In the genomic region with DNA sequence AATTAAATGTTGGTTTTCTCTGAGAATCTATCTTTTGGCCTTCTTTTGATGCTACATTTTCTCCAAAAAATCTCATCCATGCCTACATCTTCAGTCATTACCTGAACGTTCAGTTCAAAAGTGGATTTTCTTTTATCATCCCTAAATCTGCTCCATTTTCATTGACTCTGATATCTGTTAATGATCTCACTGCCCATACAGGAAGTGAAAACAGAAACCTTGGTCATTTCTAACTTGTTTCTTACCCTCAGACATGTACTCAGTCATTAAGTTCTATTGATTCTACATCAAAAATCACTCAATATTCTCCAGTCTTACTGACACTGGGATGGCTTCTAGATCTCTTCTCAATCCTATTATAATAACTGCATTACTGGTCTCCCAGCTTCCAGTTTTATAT, we compare ENCODE assay signal across 10 cellular contexts. TPM values are rescaled to one million over a fixed set of nuclear protein-coding genes. Genes with fewer than 3 reads are reported as not detected.
DNase-seq lines count a peak whose midpoint lies in the region; ATAC-seq and TF ChIP-seq lines count a peak whose summit lies in the region.
"Had no signal": no experiment of that assay in that cellular context is flagged by ENCODE, and none has a peak within 500 bp of the region (broad histone marks: within the 10 kb centered on the region; RNA-seq: fewer than 3 reads in every experiment).

No MANE protein-coding gene starts in this region.

- H3K9me3 ChIP-seq in OCI-LY3 (ENCODE audit: insufficient read depth, low read length) (no peaks in the 10 kb centered on the region), mammary epithelial cell (replicated peaks; ENCODE audit: insufficient read depth, low read length) (no peaks in the 10 kb centered on the region)

- CTCF ChIA-PET in mammary epithelial cell (lab: Charles Lee; ENCODE audit: low non-redundant PET): no interaction called here

- no peak overlapping the region for H2AFZ ChIP-seq in OCI-LY3 (ENCODE audit: low read depth, low read length)
- H2AFZ ChIP-seq in mammary epithelial cell (ENCODE audit: low read depth, low read length): no peak overlapping the region
- H2AFZ ChIP-seq: parathyroid adenoma had no signal

- dilution Hi-C loops in mammary epithelial cell (cut with HindIII; ENCODE audit: low sequenced_read_pairs): no loop called here

- H3K9me3 Mint-ChIP-seq in activated T-cell treated with anti-CD3 and anti-CD28 coated beads, Interleukin-2, amount 50 U/mL, for 72 hours: no peaks in the 10 kb centered on the region

- H3K36me3 Mint-ChIP-seq in activated T-cell treated with anti-CD3 and anti-CD28 coated beads, Interleukin-2, amount 50 U/mL, for 72 hours (ENCODE audit: insufficient read depth in 2 of 2): no peaks in the 10 kb centered on the region

- in situ Hi-C loops in mammary epithelial cell (cut with MboI; ENCODE audit: low sequenced_read_pairs in 2 of 2): loop anchor here in 1 of 2 donors (25.0 kb wide), 2 partner anchors 446 to 771 kb away; no protein-coding TSS in a partner anchor

- H3K9ac ChIP-seq in OCI-LY3 (ENCODE audit: low read length) (no peak overlapping the region), mammary epithelial cell (ENCODE audit: insufficient read depth, low read length) (no peak overlapping the region)
- H3K9ac ChIP-seq: parathyroid adenoma had no signal

- H3K4me2 ChIP-seq in OCI-LY3 (ENCODE audit: low read length): peak overlapping the region; percentile 34
- no peak overlapping the region for H3K4me2 ChIP-seq in mammary epithelial cell (ENCODE audit: insufficient read depth, low read depth, low read length)

- peaks cover 77% of the 10 kb centered on the region for H3K4me1 Mint-ChIP-seq in activated T-cell treated with anti-CD3 and anti-CD28 coated beads, Interleukin-2, amount 50 U/mL, for 72 hours (ENCODE audit: low read depth)

- H3K27ac Mint-ChIP-seq in activated T-cell treated with anti-CD3 and anti-CD28 coated beads, Interleukin-2, amount 50 U/mL, for 72 hours: peak overlapping the region; percentile 68

- H3K36me3 ChIP-seq in OCI-LY3 (replicated peaks; ENCODE audit: low read depth, low read length) (no peaks in the 10 kb centered on the region), mammary epithelial cell (ENCODE audit: insufficient read depth, low read length) (no peaks in the 10 kb centered on the region)

- H3K27me3 Mint-ChIP-seq in activated T-cell treated with anti-CD3 and anti-CD28 coated beads, Interleukin-2, amount 50 U/mL, for 72 hours (ENCODE audit: low read depth): no peaks in the 10 kb centered on the region

- H3K27me3 ChIP-seq in OCI-LY3 (ENCODE audit: low read depth, low read length) (no peaks in the 10 kb centered on the region), mammary epithelial cell (ENCODE audit: insufficient read depth, low read length) (no peaks in the 10 kb centered on the region)

- TF ChIP-seq CTCF in OCI-LY3 (IDR thresholded peaks at IDR 0.05; ENCODE audit: low read depth, low read length): no peak
- no peak for TF ChIP-seq CTCF in mammary epithelial cell (conservative IDR thresholded peaks at IDR 0.05 in 1 of 2, IDR thresholded peaks at IDR 0.05 in 1 of 2; ENCODE audit: extremely low read depth in 1 of 2, insufficient read depth in 1 of 2, low read depth in 1 of 2, low read length in 2 of 2)

- H3K27ac ChIP-seq in OCI-LY3 (ENCODE audit: low read length) (no peak overlapping the region), mammary epithelial cell (ENCODE audit: insufficient read depth, low read depth, low read length) (no peak overlapping the region)
- H3K27ac ChIP-seq: parathyroid adenoma had no signal

- intact Hi-C loops in mammary epithelial cell (cut with micrococcal nuclease): no loop called here

- H3K4me1 ChIP-seq in OCI-LY3 (ENCODE audit: low read length): peaks cover 18% of the 10 kb centered on the region
- no peaks in the 10 kb centered on the region for H3K4me1 ChIP-seq in mammary epithelial cell (ENCODE audit: insufficient read depth, low read length)
- H3K4me1 ChIP-seq: parathyroid adenoma had no signal

- DNase-seq in activated T-cell treated with anti-CD3 and anti-CD28 coated beads, Interleukin-2, amount 50 U/mL, for 72 hours: no peak
- no peak for DNase-seq in activated T-cell treated with anti-CD3 and anti-CD28 coated beads, Interleukin-2, amount 50 U/mL, for 1 hour
- peak; percentile 77 for DNase-seq in superior temporal gyrus (ENCODE audit: extremely low spot score)
- DNase-seq in KG1 (lab: John Stamatoyannopoulos, UW): no peak
- no peak for DNase-seq in mammary epithelial cell
- no peak for DNase-seq in NCI-H1417 treated with DMSO at 0.1 percent for 48 hours (lab: John Stamatoyannopoulos, UW)
- DNase-seq: effector CD4-positive, alpha-beta T cell had no signal

- H3K79me2 ChIP-seq in OCI-LY3 (ENCODE audit: low read length) (no peaks in the 10 kb centered on the region), mammary epithelial cell (ENCODE audit: insufficient read depth, low read length) (no peaks in the 10 kb centered on the region)
- H3K79me2 ChIP-seq: parathyroid adenoma had no signal

- H3K4me3 ChIP-seq in OCI-LY3 (ENCODE audit: low read length): no peak overlapping the region
- no peak overlapping the region for H3K4me3 ChIP-seq in mammary epithelial cell (replicated peaks in 1 of 3; ENCODE audit: insufficient read depth in 1 of 3, low read depth in 2 of 3, low read length in 3 of 3)

- no peaks in the 10 kb centered on the region for H4K20me1 ChIP-seq in OCI-LY3 (ENCODE audit: insufficient read depth, low read length)
- H4K20me1 ChIP-seq in mammary epithelial cell (ENCODE audit: insufficient read depth, low read length): no peaks in the 10 kb centered on the region

- ATAC-seq in activated T-cell treated with anti-CD3 and anti-CD28 coated beads, Interleukin-2, amount 50 U/mL, for 72 hours (replicated peaks in 1 of 2): peak; percentile 62 to 73
- peak; percentile 80 for ATAC-seq in HG02840 (IDR thresholded peaks at IDR 0.05; ENCODE audit: low FRiP score, unreplicated experiment)

- WGBS in mammary epithelial cell (ENCODE audit: low coverage, missing lambda C conversion rate): 83% methylated on average over 1 of the region's 1 CpG

- BruUV-seq in mammary epithelial cell (replicated peaks; lab: Mats Ljungman, UMichigan): no TSS peak

- peak overlapping the region; percentile 14 to 75 for H3K4me3 Mint-ChIP-seq in activated T-cell treated with anti-CD3 and anti-CD28 coated beads, Interleukin-2, amount 50 U/mL, for 72 hours

RNA-seq across cellular contexts. Expression of gene PRKACB, which starts 22.7 kb away (rescaled TPM):
- 10 to 100 TPM; 35.0 to 42.4 TPM for total RNA-seq in activated T-cell treated with anti-CD3 and anti-CD28 coated beads, Interleukin-2, amount 50 U/mL, for 72 hours
- 10 to 100 TPM; 25.3 to 29.0 TPM for total RNA-seq in mammary epithelial cell
- polyA plus RNA-seq in mammary epithelial cell: 8.9 TPM
- polyA minus RNA-seq in mammary epithelial cell: 11.3 TPM
